ENCODE assay signal across 9 cellular contexts in genomic region chr17:51640108-51640622, GRCh38.
DNase-seq lines count a peak whose midpoint lies in the region; ATAC-seq and TF ChIP-seq lines count a peak whose summit lies in the region.
"Had no signal": no experiment of that assay in that cellular context is flagged by ENCODE, and none has a peak within 500 bp of the region (broad histone marks: within the 10 kb centered on the region; RNA-seq: fewer than 3 reads in every experiment).

No MANE protein-coding gene starts in this region.

- H3K4me3 Mint-ChIP-seq in activated T-cell treated with anti-CD3 and anti-CD28 coated beads, Interleukin-2, amount 50 U/mL, for 24 hours = no peak overlapping the region
- H3K4me3 Mint-ChIP-seq in activated T-cell treated with anti-CD3 and anti-CD28 coated beads, Interleukin-2, amount 50 U/mL, for 4 hours = no peak overlapping the region
- H3K4me3 Mint-ChIP-seq: T-helper 1 cell treated with Interleukin-12 subunit alpha and Interleukin-12 subunit beta and Interleukin-4 antibody, amounts not matched to agents 30 μg/mL and 1 μg/mL, for 36 hours had no signal

- no peaks in the 10 kb centered on the region for H3K4me1 ChIP-seq in smooth muscle cell (ENCODE audit: low read depth)

- no peak for ATAC-seq in activated T-cell treated with anti-CD3 and anti-CD28 coated beads, Interleukin-2, amount 50 U/mL, for 4 hours
- no peak for ATAC-seq in HG03159 (IDR thresholded peaks at IDR 0.05; ENCODE audit: unreplicated experiment)

- no peaks in the 10 kb centered on the region for H3K79me2 ChIP-seq in smooth muscle cell (ENCODE audit: low read depth)

- H2AFZ ChIP-seq in smooth muscle cell (ENCODE audit: low read depth) = no peak overlapping the region

- H3K36me3 Mint-ChIP-seq in activated T-cell treated with anti-CD3 and anti-CD28 coated beads, Interleukin-2, amount 50 U/mL, for 24 hours (ENCODE audit: low read depth) = no peaks in the 10 kb centered on the region
- H3K36me3 Mint-ChIP-seq in activated T-cell treated with anti-CD3 and anti-CD28 coated beads, Interleukin-2, amount 50 U/mL, for 4 hours (ENCODE audit: insufficient read depth) = no peaks in the 10 kb centered on the region

- DNase-seq in activated T-cell treated with anti-CD3 and anti-CD28 coated beads, Interleukin-2, amount 50 U/mL, for 24 hours = peak; percentile 29
- no peak for DNase-seq in activated T-cell treated with anti-CD3 and anti-CD28 coated beads, Interleukin-2, amount 50 U/mL, for 4 hours
- DNase-seq in LoVo (ENCODE audit: low spot score) (peak; percentile 12), astrocyte of the hippocampus (ENCODE audit: low read depth, low spot score) (peak; percentile 25), smooth muscle cell (lab: John Stamatoyannopoulos, UW; ENCODE audit: unreplicated experiment) (no peak), AG08396 (ENCODE audit: low spot score) (no peak), NCI-H1105 (lab: John Stamatoyannopoulos, UW) (no peak)

- 42% methylated on average over 4 of the region's 4 CpGs for WGBS in smooth muscle cell (ENCODE audit: low lambda C conversion rate)

- H3F3A ChIP-seq in smooth muscle cell (ENCODE audit: low read depth) = no peaks in the 10 kb centered on the region

- no peaks in the 10 kb centered on the region for H3K36me3 ChIP-seq in smooth muscle cell (ENCODE audit: low read depth)

- no peak overlapping the region for H3K9ac ChIP-seq in smooth muscle cell (ENCODE audit: low read depth)

- peaks cover 3% of the 10 kb centered on the region for H3K27me3 ChIP-seq in smooth muscle cell (ENCODE audit: low read depth)

- no peaks in the 10 kb centered on the region for H3K9me3 ChIP-seq in smooth muscle cell (replicated peaks; ENCODE audit: low read depth)

- H3K4me3 ChIP-seq in smooth muscle cell = no peak overlapping the region

- H3K27ac ChIP-seq in smooth muscle cell (ENCODE audit: low read depth) = no peak overlapping the region

- peak; percentile 29 for TF ChIP-seq CTCF in smooth muscle cell (IDR thresholded peaks at IDR 0.05; ENCODE audit: borderline replicate concordance, insufficient read depth, poor library complexity, severe bottlenecking)

- H3K9me3 Mint-ChIP-seq in activated T-cell treated with anti-CD3 and anti-CD28 coated beads, Interleukin-2, amount 50 U/mL, for 24 hours = no peaks in the 10 kb centered on the region
- H3K9me3 Mint-ChIP-seq in activated T-cell treated with anti-CD3 and anti-CD28 coated beads, Interleukin-2, amount 50 U/mL, for 4 hours = no peaks in the 10 kb centered on the region
- H3K9me3 Mint-ChIP-seq: T-helper 1 cell treated with Interleukin-12 subunit alpha and Interleukin-12 subunit beta and Interleukin-4 antibody, amounts not matched to agents 30 μg/mL and 1 μg/mL, for 36 hours had no signal

- H3K4me2 ChIP-seq in smooth muscle cell = no peak overlapping the region

- peaks cover 18% of the 10 kb centered on the region for H3K27me3 Mint-ChIP-seq in activated T-cell treated with anti-CD3 and anti-CD28 coated beads, Interleukin-2, amount 50 U/mL, for 24 hours
- peaks cover 24% of the 10 kb centered on the region for H3K27me3 Mint-ChIP-seq in activated T-cell treated with anti-CD3 and anti-CD28 coated beads, Interleukin-2, amount 50 U/mL, for 4 hours (ENCODE audit: low read depth)

- H3K27ac Mint-ChIP-seq in activated T-cell treated with anti-CD3 and anti-CD28 coated beads, Interleukin-2, amount 50 U/mL, for 24 hours = no peak overlapping the region
- H3K27ac Mint-ChIP-seq: T-helper 1 cell treated with Interleukin-12 subunit alpha and Interleukin-12 subunit beta and Interleukin-4 antibody, amounts not matched to agents 30 μg/mL and 1 μg/mL, for 36 hours had no signal

- H3K4me1 Mint-ChIP-seq in activated T-cell treated with anti-CD3 and anti-CD28 coated beads, Interleukin-2, amount 50 U/mL, for 24 hours (ENCODE audit: low read depth) = no peaks in the 10 kb centered on the region
- no peaks in the 10 kb centered on the region for H3K4me1 Mint-ChIP-seq in activated T-cell treated with anti-CD3 and anti-CD28 coated beads, Interleukin-2, amount 50 U/mL, for 4 hours (ENCODE audit: low read depth)

- no peaks in the 10 kb centered on the region for H4K20me1 ChIP-seq in smooth muscle cell (ENCODE audit: low read depth)

Comparison
In these comparisons a context has a peak if more than half of its experiments do, and no peak if none do; other contexts are left out.
1. DNase-seq: peak in activated T-cell treated with anti-CD3 and anti-CD28 coated beads, Interleukin-2, amount 50 U/mL, for 24 hours (single experiment), LoVo (single experiment) and astrocyte of the hippocampus (single experiment); none in activated T-cell treated with anti-CD3 and anti-CD28 coated beads, Interleukin-2, amount 50 U/mL, for 4 hours (single experiment), smooth muscle cell (single experiment), AG08396 (single experiment) and NCI-H1105 (single experiment).